In genomic region chr22:50260434-50260800, GRCh38 we compare ENCODE assay signal across 9 cellular contexts. TPM values are rescaled to one million over a fixed set of nuclear protein-coding genes. Genes with fewer than 3 reads are reported as not detected.
A peak's percentile ranks its signal among the peaks of the same experiment; 100 is the strongest.
DNase-seq lines count a peak whose midpoint lies in the region; ATAC-seq, FAIRE-seq and TF ChIP-seq lines count a peak whose summit lies in the region.
"Had no signal": no experiment of that assay in that cellular context is flagged by ENCODE, and none has a peak within 500 bp of the region (broad histone marks: within the 10 kb centered on the region; RNA-seq: fewer than 3 reads in every experiment).

No MANE protein-coding gene starts in this region.

- DNase-seq in Karpas-422 (peak; percentile 57), bronchial epithelial cell (ENCODE audit: low read depth) (no peak), neural progenitor cell (ENCODE audit: low spot score) (no peak), AG08396 (ENCODE audit: low spot score) (no peak)

- H3K79me2 ChIP-seq in Karpas-422 (ENCODE audit: low read length) (peaks cover 25% of the 10 kb centered on the region), neural progenitor cell (ENCODE audit: low read depth) (no peaks in the 10 kb centered on the region)

- no peaks in the 10 kb centered on the region for H3K9me2 ChIP-seq in Karpas-422 (replicated peaks; ENCODE audit: insufficient read depth, low read length)

- ATAC-seq in HG03175 (IDR thresholded peaks at IDR 0.05; ENCODE audit: unreplicated experiment) (no peak), GM18909 (IDR thresholded peaks at IDR 0.05; ENCODE audit: poor library complexity, unreplicated experiment) (no peak), HG03460 (IDR thresholded peaks at IDR 0.05; ENCODE audit: unreplicated experiment) (no peak)

- no peak for TF ChIP-seq CTCF in C4-2B (conservative IDR thresholded peaks at IDR 0.05)
- no peak for TF ChIP-seq CTCF in bronchial epithelial cell (IDR thresholded peaks at IDR 0.05; ENCODE audit: insufficient read depth, low read length, severe bottlenecking)
- TF ChIP-seq CTCF in neural progenitor cell (IDR thresholded peaks at IDR 0.05), result no peak

- H3K9me3 ChIP-seq in Karpas-422 (ENCODE audit: low read length) (no peaks in the 10 kb centered on the region), neural progenitor cell (ENCODE audit: low read depth) (no peaks in the 10 kb centered on the region)

- H2AFZ ChIP-seq in Karpas-422 (ENCODE audit: low read length), result no peak overlapping the region
- H2AFZ ChIP-seq in neural progenitor cell (replicated peaks), result peak overlapping the region; percentile 31

- H3K4me1 ChIP-seq in Karpas-422 (ENCODE audit: low read length), result peaks cover 24% of the 10 kb centered on the region
- H3K4me1 ChIP-seq in neural progenitor cell, result peaks cover 10% of the 10 kb centered on the region

- peaks cover 8% of the 10 kb centered on the region for H3K27me3 Mint-ChIP-seq in neural progenitor cell (ENCODE audit: insufficient read depth, low read depth)

- H3K36me3 Mint-ChIP-seq in neural progenitor cell, result no peaks in the 10 kb centered on the region

- H3F3A ChIP-seq in neural progenitor cell (ENCODE audit: low read depth), result peaks cover 5% of the 10 kb centered on the region

- no peak overlapping the region for H3K27ac Mint-ChIP-seq in neural progenitor cell
- H3K27ac Mint-ChIP-seq: activated CD4-positive, alpha-beta T cell treated with anti-CD3 and anti-CD28 coated beads, Interleukin-2, amount 10 ng/mL, durations not matched to agents 7 days and 5 days had no signal

- H3K36me3 ChIP-seq in Karpas-422 (ENCODE audit: insufficient read depth, low read length), result no peaks in the 10 kb centered on the region; the same call in 1 of the 2 replicates
- peaks cover 2% of the 10 kb centered on the region for H3K36me3 ChIP-seq in bronchial epithelial cell (ENCODE audit: control insufficient read depth, insufficient read depth, low read length)
- H3K36me3 ChIP-seq in neural progenitor cell, result no peaks in the 10 kb centered on the region

- peak overlapping the region; percentile 99 for H3K4me2 ChIP-seq in Karpas-422 (ENCODE audit: low read depth, low read length, poor library complexity, severe bottlenecking)
- peak overlapping the region; percentile 99 for H3K4me2 ChIP-seq in neural progenitor cell

- H3K27ac ChIP-seq in C4-2B (peak overlapping the region; percentile 84), Karpas-422 (ENCODE audit: low read length) (peak overlapping the region; percentile 79), neural progenitor cell (no peak overlapping the region)

- H4K20me1 ChIP-seq in Karpas-422 (ENCODE audit: insufficient read depth, low read depth, low read length) (no peaks in the 10 kb centered on the region), neural progenitor cell (ENCODE audit: low read depth) (peaks cover 36% of the 10 kb centered on the region)

- FAIRE-seq in bronchial epithelial cell (lab: Jason Lieb, UNC), result no peak

- H3K4me1 Mint-ChIP-seq in neural progenitor cell, result peaks cover 4% of the 10 kb centered on the region

- no peaks in the 10 kb centered on the region for H3K27me3 ChIP-seq in Karpas-422 (ENCODE audit: low read length)
- no peaks in the 10 kb centered on the region for H3K27me3 ChIP-seq in bronchial epithelial cell (ENCODE audit: control insufficient read depth, insufficient read depth, low read length)
- H3K27me3 ChIP-seq in neural progenitor cell, result peaks cover 50% of the 10 kb centered on the region

- H3K4me3 ChIP-seq in Karpas-422 (ENCODE audit: low read length) (peak overlapping the region; percentile 97), bronchial epithelial cell (ENCODE audit: low read depth, low read length) (peak overlapping the region; percentile 52), neural progenitor cell (peak overlapping the region; percentile 74)

- H3K9me3 Mint-ChIP-seq in neural progenitor cell, result no peaks in the 10 kb centered on the region
- H3K9me3 Mint-ChIP-seq: activated CD4-positive, alpha-beta T cell treated with anti-CD3 and anti-CD28 coated beads, Interleukin-2, amount 10 ng/mL, durations not matched to agents 7 days and 5 days had no signal

- peak overlapping the region; percentile 75 for H3K4me3 Mint-ChIP-seq in neural progenitor cell
- H3K4me3 Mint-ChIP-seq: activated CD4-positive, alpha-beta T cell treated with anti-CD3 and anti-CD28 coated beads, Interleukin-2, amount 10 ng/mL, durations not matched to agents 7 days and 5 days had no signal

- H3K9ac ChIP-seq in Karpas-422 (ENCODE audit: low read length) (peak overlapping the region; percentile 98), neural progenitor cell (no peak overlapping the region)

RNA-seq across cellular contexts. Expression of gene MAPK12, which starts 1.1 kb away (rescaled TPM):
- 45.4 and 110 TPM in 2 replicates for total RNA-seq in Karpas-422 (2014; rRNA removed; shearing (Covaris generic); ENCODE audit: low replicate concordance)
- total RNA-seq in bronchial epithelial cell, result 12.4 and 14.1 TPM in 2 replicates
- total RNA-seq in neural progenitor cell (ENCODE audit: low replicate concordance), result 18.7 and 28.4 TPM in 2 replicates

RNA-seq across cellular contexts. Expression of gene HDAC10, which starts 9.4 kb away (rescaled TPM):
- 42.3 and 89.8 TPM in 2 replicates for total RNA-seq in Karpas-422 (2014; rRNA removed; shearing (Covaris generic); ENCODE audit: low replicate concordance)
- total RNA-seq in bronchial epithelial cell (9.7 and 13.8 TPM in 2 replicates), neural progenitor cell (ENCODE audit: low replicate concordance) (5.4 and 27.6 TPM in 2 replicates)

RNA-seq across cellular contexts. Expression of gene MAPK11, which starts 9.8 kb away (rescaled TPM):
- 6.4 and 15.8 TPM in 2 replicates for total RNA-seq in Karpas-422 (2014; rRNA removed; shearing (Covaris generic); ENCODE audit: low replicate concordance)
- 3.4 and 9.0 TPM in 2 replicates for total RNA-seq in bronchial epithelial cell
- 0.37 TPM in 1 of 2 replicates, not detected in the other for total RNA-seq in neural progenitor cell (ENCODE audit: low replicate concordance)

RNA-seq across cellular contexts. Expression of gene TUBGCP6, which starts 15.6 kb away (rescaled TPM):
- 16.9 and 32.5 TPM in 2 replicates for total RNA-seq in Karpas-422 (2014; rRNA removed; shearing (Covaris generic); ENCODE audit: low replicate concordance)
- total RNA-seq in bronchial epithelial cell (18.2 TPM in 2 replicates), neural progenitor cell (ENCODE audit: low replicate concordance) (16.9 and 44.6 TPM in 2 replicates)

RNA-seq across cellular contexts. Expression of gene PLXNB2, which starts 47.0 kb away (rescaled TPM):
- 2.6 and 7.8 TPM in 2 replicates for total RNA-seq in Karpas-422 (2014; rRNA removed; shearing (Covaris generic); ENCODE audit: low replicate concordance)
- total RNA-seq in bronchial epithelial cell (138 and 176 TPM in 2 replicates), neural progenitor cell (ENCODE audit: low replicate concordance) (32.4 and 94.1 TPM in 2 replicates)
